In genomic region chr6:39947611-39948068, GRCh38 we compare ENCODE assay signal across 1 cellular context.
TF ChIP-seq lines count a peak whose summit lies in the region.

No MANE protein-coding gene starts in this region.

TF ChIP-seq in HepG2, 621 proteins besides CTCF, POLR2A, EP300 and RAD21:
- TF ChIP-seq IKZF1 (IDR thresholded peaks at IDR 0.05), result no peak
- no peak for TF ChIP-seq HDAC2 (CRISPR knock-in tag; IDR thresholded peaks at IDR 0.05)
- TF ChIP-seq ARNT (IDR thresholded peaks at IDR 0.05), result no peak
- TF ChIP-seq ZNF563 (CRISPR knock-in tag; IDR thresholded peaks at IDR 0.05), result 0 out of 2 replicates have a peak, but pooled peaks have one; percentile 37
- TF ChIP-seq PATZ1 (CRISPR knock-in tag; IDR thresholded peaks at IDR 0.05), result 0 out of 2 replicates have a peak, but pooled peaks have one; percentile 16
